ENCODE assay signal across 19 cellular contexts in the genomic region with DNA sequence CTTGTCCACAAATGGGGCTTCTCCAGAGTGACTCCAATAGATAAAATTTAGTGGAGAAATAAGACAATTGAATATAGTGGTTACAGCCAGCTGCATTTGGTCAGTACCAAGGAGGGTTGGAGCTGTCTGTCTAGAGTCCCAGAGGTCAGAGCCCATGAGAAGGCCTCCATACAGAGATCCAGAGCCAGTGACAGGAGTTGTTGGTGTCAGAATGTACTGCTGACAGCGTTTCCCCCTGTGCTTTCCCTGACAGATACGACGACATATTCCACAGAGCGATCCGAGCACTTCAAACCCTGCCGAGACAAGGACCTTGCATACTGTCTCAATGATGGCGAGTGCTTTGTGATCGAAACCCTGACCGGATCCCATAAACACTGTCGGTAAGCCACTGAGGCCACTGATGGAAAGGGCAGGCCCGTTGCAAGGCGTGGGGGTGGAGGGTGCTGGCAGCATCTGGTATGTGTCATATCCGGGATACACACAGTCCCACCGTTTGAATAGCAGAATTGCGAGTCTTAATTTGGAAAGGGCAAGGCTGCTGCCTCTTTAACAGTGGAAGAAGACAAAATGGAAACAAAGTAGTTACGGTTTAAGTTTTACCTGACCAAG.
DNase-seq lines count a peak whose midpoint lies in the region; ATAC-seq and TF ChIP-seq lines count a peak whose summit lies in the region.
"Had no signal": no experiment of that assay in that cellular context is flagged by ENCODE, and none has a peak within 500 bp of the region (broad histone marks: within the 10 kb centered on the region; RNA-seq: fewer than 3 reads in every experiment).

No MANE protein-coding gene starts in this region.

- H3K4me3 ChIP-seq in AG10803 (ENCODE audit: low read length) (no peak overlapping the region), mucosa of rectum (ENCODE audit: low read length in 2 of 2) (peak overlapping the region; percentile 16 to 35)
- H3K4me3 ChIP-seq: tibial nerve had no signal

- no peaks in the 10 kb centered on the region for H3K4me1 ChIP-seq in mucosa of rectum (ENCODE audit: control insufficient read depth in 2 of 2, insufficient read depth in 2 of 2, low read length in 2 of 2)
- H3K4me1 ChIP-seq: tibial nerve had no signal

- H3K36me3 Mint-ChIP-seq in activated CD4-positive, alpha-beta memory T cell treated with anti-CD3 and anti-CD28 coated beads for 36 hours, result no peaks in the 10 kb centered on the region
- H3K36me3 Mint-ChIP-seq: CD8-positive, alpha-beta memory T cell; memory B cell had no signal

- CTCF ChIA-PET in activated CD4-positive, alpha-beta memory T cell treated with anti-CD3 and anti-CD28 coated beads for 36 hours (lab: Charles Lee), result no interaction called here

- H3K36me3 ChIP-seq in mucosa of rectum (ENCODE audit: control insufficient read depth in 2 of 2, insufficient read depth in 2 of 2, low read length in 2 of 2), result no peaks in the 10 kb centered on the region
- H3K36me3 ChIP-seq: tibial nerve had no signal

- TF ChIP-seq CTCF in AG10803 (conservative IDR thresholded peaks at IDR 0.05; ENCODE audit: low read length), result no peak

- no peaks in the 10 kb centered on the region for H3K9me3 ChIP-seq in mucosa of rectum (ENCODE audit: control insufficient read depth in 2 of 2, low read length in 2 of 2)
- H3K9me3 ChIP-seq: tibial nerve had no signal

- no peak overlapping the region for H3K4me3 Mint-ChIP-seq in activated CD4-positive, alpha-beta memory T cell treated with anti-CD3 and anti-CD28 coated beads for 36 hours
- H3K4me3 Mint-ChIP-seq: activated CD4-positive, alpha-beta T cell treated with anti-CD3 and anti-CD28 coated beads, Interleukin-2, amount 10 ng/mL, durations not matched to agents 24 days and 14 days; CD8-positive, alpha-beta memory T cell; effector memory CD8-positive, alpha-beta T cell; H9; memory B cell had no signal

- H3K9ac ChIP-seq in mucosa of rectum (ENCODE audit: low read depth in 1 of 2, low read length in 2 of 2), result no peak overlapping the region

- H3K27ac ChIP-seq in mucosa of rectum (ENCODE audit: low read depth in 2 of 2, low read length in 2 of 2), result no peak overlapping the region
- H3K27ac ChIP-seq: tibial nerve had no signal

- peak; percentile 91 for ATAC-seq in Right ventricle myocardium inferior
- ATAC-seq in GM18907 (IDR thresholded peaks at IDR 0.05; ENCODE audit: unreplicated experiment), result no peak
- ATAC-seq in HG02759 (IDR thresholded peaks at IDR 0.05; ENCODE audit: unreplicated experiment), result no peak
- ATAC-seq: effector memory CD8-positive, alpha-beta T cell had no signal

- H3K27me3 Mint-ChIP-seq in activated CD4-positive, alpha-beta memory T cell treated with anti-CD3 and anti-CD28 coated beads for 36 hours, result no peaks in the 10 kb centered on the region
- H3K27me3 Mint-ChIP-seq: activated CD4-positive, alpha-beta T cell treated with anti-CD3 and anti-CD28 coated beads, Interleukin-2, amount 10 ng/mL, durations not matched to agents 24 days and 14 days; CD8-positive, alpha-beta memory T cell; effector memory CD8-positive, alpha-beta T cell; memory B cell had no signal

- no peak overlapping the region for H3K27ac Mint-ChIP-seq in activated CD4-positive, alpha-beta memory T cell treated with anti-CD3 and anti-CD28 coated beads for 36 hours
- H3K27ac Mint-ChIP-seq: activated CD4-positive, alpha-beta T cell treated with anti-CD3 and anti-CD28 coated beads, Interleukin-2, amount 10 ng/mL, durations not matched to agents 24 days and 14 days; CD8-positive, alpha-beta memory T cell; effector memory CD8-positive, alpha-beta T cell; memory B cell had no signal

- DNase-seq in AG10803 (ENCODE audit: low read depth) (peak; percentile 1), SK-N-DZ (ENCODE audit: low spot score) (peak; percentile 62), Right ventricle myocardium inferior (ENCODE audit: missing footprints) (no peak), NCI-H446 treated with DMSO at 0.1 percent for 48 hours (lab: John Stamatoyannopoulos, UW) (no peak)
- DNase-seq in activated CD4-positive, alpha-beta memory T cell treated with anti-CD3 and anti-CD28 coated beads for 36 hours, result no peak
- DNase-seq: activated CD4-positive, alpha-beta T cell treated with anti-CD3 and anti-CD28 coated beads, Interleukin-2, amount 10 ng/mL, durations not matched to agents 24 days and 14 days; activated naive CD4-positive, alpha-beta T cell treated with anti-CD3 and anti-CD28 coated beads, Interleukin-2, amount 50 U/mL, for 16 hours; CD8-positive, alpha-beta memory T cell; effector memory CD8-positive, alpha-beta T cell; foreskin melanocyte; H9; NCI-H526 treated with DMSO at 0.1 percent for 48 hours; occipital lobe; stimulated activated CD4-positive, alpha-beta T cell treated with anti-CD3 and anti-CD28 coated beads, Interleukin-4, amount 100 ng/mL, for 4 hours had no signal

- H3K27me3 ChIP-seq in mucosa of rectum (ENCODE audit: control insufficient read depth in 2 of 2, insufficient read depth in 2 of 2, low read length in 2 of 2), result no peaks in the 10 kb centered on the region
- H3K27me3 ChIP-seq: tibial nerve had no signal

- no peaks in the 10 kb centered on the region for H3K4me1 Mint-ChIP-seq in activated CD4-positive, alpha-beta memory T cell treated with anti-CD3 and anti-CD28 coated beads for 36 hours (ENCODE audit: low read depth)
- H3K4me1 Mint-ChIP-seq: activated CD4-positive, alpha-beta T cell treated with anti-CD3 and anti-CD28 coated beads, Interleukin-2, amount 10 ng/mL, durations not matched to agents 24 days and 14 days; CD8-positive, alpha-beta memory T cell; memory B cell had no signal

- intact Hi-C loops in Right ventricle myocardium inferior (cut with DNase I), result no loop called here
- intact Hi-C loops in activated CD4-positive, alpha-beta memory T cell treated with anti-CD3 and anti-CD28 coated beads for 36 hours (cut with micrococcal nuclease), result no loop called here

- POLR2A ChIA-PET in activated CD4-positive, alpha-beta memory T cell treated with anti-CD3 and anti-CD28 coated beads for 36 hours (lab: Charles Lee), result no interaction called here

- peaks cover 6% of the 10 kb centered on the region for H3K9me3 Mint-ChIP-seq in activated CD4-positive, alpha-beta memory T cell treated with anti-CD3 and anti-CD28 coated beads for 36 hours
- H3K9me3 Mint-ChIP-seq: activated CD4-positive, alpha-beta T cell treated with anti-CD3 and anti-CD28 coated beads, Interleukin-2, amount 10 ng/mL, durations not matched to agents 24 days and 14 days; H9 had no signal

Comparison
In these comparisons a context has a peak if more than half of its experiments do, and no peak if none do; other contexts are left out.
1. DNase-seq: peak in AG10803 (single experiment) and SK-N-DZ (single experiment); none in Right ventricle myocardium inferior (single experiment), activated CD4-positive, alpha-beta memory T cell treated with anti-CD3 and anti-CD28 coated beads for 36 hours (single experiment) and NCI-H446 treated with DMSO at 0.1 percent for 48 hours (single experiment).